Comparison of ENCODE assay signal across 9 cellular contexts in genomic region chr17:50558955-50559614, GRCh38. TPM values are rescaled to one million over a fixed set of nuclear protein-coding genes. Genes with fewer than 3 reads are reported as not detected.
DNase-seq lines count a peak whose midpoint lies in the region; ATAC-seq, FAIRE-seq and TF ChIP-seq lines count a peak whose summit lies in the region.
"Had no signal": no experiment of that assay in that cellular context is flagged by ENCODE, and none has a peak within 500 bp of the region (broad histone marks: within the 10 kb centered on the region; RNA-seq: fewer than 3 reads in every experiment).

No MANE protein-coding gene starts in this region.

- FAIRE-seq in K562 (lab: Jason Lieb, UNC): no peak

- DNase-seq in AG10803 (ENCODE audit: low read depth) (no peak), K562 (ENCODE audit: extremely low read depth in 1 of 4, low spot score in 3 of 4) (no peak), natural killer cell (no peak), epidermal melanocyte (ENCODE audit: insufficient read length, low spot score) (no peak), NCI-H187 treated with DMSO at 0.1 percent for 48 hours (lab: John Stamatoyannopoulos, UW) (no peak)
- DNase-seq: NCI-H2081 had no signal

- H3K9me3 Mint-ChIP-seq in natural killer cell: no peaks in the 10 kb centered on the region

- no peak for TF ChIP-seq RAD21 in K562 (CRISPR knock-in tag; conservative IDR thresholded peaks at IDR 0.05 in 1 of 2, IDR thresholded peaks at IDR 0.05 in 1 of 2)

- intact Hi-C loops in K562 (cut with micrococcal nuclease) (no loop called here), natural killer cell (cut with micrococcal nuclease) (no loop called here)

- H2AFZ ChIP-seq in K562 (ENCODE audit: low read depth, low read length): no peak overlapping the region

- no TSS peak for BruUV-seq in K562 (replicated peaks; lab: Mats Ljungman, UMichigan)

- no peaks in the 10 kb centered on the region for H3K79me2 ChIP-seq in K562 (ENCODE audit: control insufficient read depth, insufficient read depth, low read length)

- TF ChIP-seq POLR2A in K562 (conservative IDR thresholded peaks at IDR 0.05): no peak

- H4K20me1 ChIP-seq in K562 (replicated peaks; ENCODE audit: control insufficient read depth, insufficient read depth, low read length): peaks cover 17% of the 10 kb centered on the region; the same call in 1 of the 2 replicates

- no peaks in the 10 kb centered on the region for H3K9me1 ChIP-seq in K562 (ENCODE audit: control insufficient read depth, insufficient read depth, low read length)

- POLR2A ChIA-PET in HEK293 (lab: Yijun Ruan, JAX) (interaction anchor here (0.6 to 1.5 kb wide), 3 partner anchors 69 to 307 kb away, joined by 3 to 6 read pairs (median 5); partner anchors contain the start of genes LUC7L3 and TOB1), K562 (lab: Yijun Ruan, JAX) (interaction anchor here (1.2 kb wide), 1 partner anchor 99 kb away, joined by 5 read pairs; no protein-coding TSS in a partner anchor)

- H3K9me3 ChIP-seq in HEK293 (ENCODE audit: control insufficient read depth, insufficient read depth, low read depth, low read length) (no peaks in the 10 kb centered on the region), K562 (replicated peaks; ENCODE audit: control insufficient read depth, insufficient read depth, low read depth, low read length) (no peaks in the 10 kb centered on the region)

- H3K36me3 Mint-ChIP-seq in natural killer cell: no peaks in the 10 kb centered on the region

- H3K4me2 ChIP-seq in K562 (ENCODE audit: insufficient read depth, low read length): no peak overlapping the region

- peaks cover 19 to 26% of the 10 kb centered on the region in 2 donors for H3K4me1 Mint-ChIP-seq in natural killer cell

- TF ChIP-seq CTCF in AG10803 (conservative IDR thresholded peaks at IDR 0.05; ENCODE audit: low read length): no peak
- TF ChIP-seq CTCF in HEK293 (tag by site-specific recombination; IDR thresholded peaks at IDR 0.05): no peak
- no peak for TF ChIP-seq CTCF in K562 (IDR thresholded peaks at IDR 0.05 in 2 of 3, conservative IDR thresholded peaks at IDR 0.05 in 1 of 3; ENCODE audit: insufficient read depth in 2 of 3, low read depth in 1 of 3, low read length in 3 of 3)
- TF ChIP-seq CTCF in natural killer cell (IDR thresholded peaks at IDR 0.05): no peak

- CTCF ChIA-PET in HEK293 (lab: Yijun Ruan, JAX) (interaction anchor here (1.8 to 3.4 kb wide), 3 partner anchors 8 to 71 kb away, joined by 8 to 24 read pairs (median 20); no protein-coding TSS in a partner anchor), K562 (lab: Yijun Ruan, JAX; ENCODE audit: low intra/inter-chr PET ratio) (no interaction called here)

- H3K4me3 ChIP-seq in AG10803 (ENCODE audit: low read length) (peak overlapping the region; percentile 54), HEK293 (ENCODE audit: low read depth, low read length) (no peak overlapping the region), K562 (no peak overlapping the region)

- peak overlapping the region in 1 of 2 donors; percentile 42 for H3K27ac Mint-ChIP-seq in natural killer cell

- no peak for TF ChIP-seq EP300 in K562 (IDR thresholded peaks at IDR 0.05; ENCODE audit: low read length)

- H3K27ac ChIP-seq in HEK293 (ENCODE audit: extremely low read depth, low read depth, low read length) (no peak overlapping the region), K562 (ENCODE audit: extremely low read depth, low read depth, low read length) (no peak overlapping the region)

- H3K27me3 Mint-ChIP-seq in natural killer cell (ENCODE audit: low read depth in 2 of 2): peaks cover 14 to 42% of the 10 kb centered on the region in 2 donors

- peaks cover 28 to 66% of the 10 kb centered on the region in 2 experiments for H3K27me3 ChIP-seq in K562 (ENCODE audit: control insufficient read depth in 2 of 2, insufficient read depth in 2 of 2, low read length in 2 of 2)

- peak overlapping the region; percentile 74 for H3K4me3 Mint-ChIP-seq in natural killer cell

- WGBS in K562 (ENCODE audit: insufficient coverage, low coverage, missing lambda C conversion rate): 16% methylated on average over 44 of the region's 55 CpGs

- H3K4me1 ChIP-seq in HEK293 (ENCODE audit: control insufficient read depth, insufficient read depth, low read length) (peaks cover 5% of the 10 kb centered on the region; the same call in 1 of the 2 replicates), K562 (replicated peaks in 1 of 2; ENCODE audit: control insufficient read depth in 2 of 2, insufficient read depth in 2 of 2, low read length in 2 of 2) (peaks cover 9 to 38% of the 10 kb centered on the region in 2 experiments)

- in situ Hi-C loops in K562 (cut with MboI): no loop called here

- H3K36me3 ChIP-seq in HEK293 (ENCODE audit: control insufficient read depth in 2 of 2, insufficient read depth in 1 of 2, low read length in 2 of 2): peaks cover 0 to 12% of the 10 kb centered on the region in 2 experiments; a peak in 1 of 3 replicates
- H3K36me3 ChIP-seq in K562 (ENCODE audit: control insufficient read depth, insufficient read depth, low read length): no peaks in the 10 kb centered on the region

- no peak overlapping the region for H3K9ac ChIP-seq in K562 (ENCODE audit: insufficient read depth in 1 of 2, low read depth in 2 of 2, low read length in 2 of 2)

- ATAC-seq in K562: no peak
- ATAC-seq in natural killer cell: no peak
- ATAC-seq in GM18519 (IDR thresholded peaks at IDR 0.05; ENCODE audit: low FRiP score, unreplicated experiment): no peak
- ATAC-seq in HG03108 (IDR thresholded peaks at IDR 0.05; ENCODE audit: unreplicated experiment): no peak

RNA-seq across cellular contexts. Expression of gene CACNA1G, which starts 1.4 kb away (rescaled TPM):
- total RNA-seq in K562 (2011; cell fraction: chromatin; rRNA removed; ENCODE audit: low replicate concordance): 0.23 TPM in 2 replicates
- total RNA-seq in K562 (2011; cell fraction: nucleolus; rRNA removed): not detected in 2 replicates
- not detected in 2 replicates for total RNA-seq in K562 (2011; cell fraction: nucleoplasm; rRNA removed)
- not detected in 2 replicates for total RNA-seq in K562 (2014; rRNA removed)
- not detected in 2 replicates for total RNA-seq in K562 (2014; rRNA removed; fragmentation: Illumina TruSeq; extraction: Trizol)
- total RNA-seq in K562 (2015; rRNA removed; fragmentation: Illumina TruSeq; extraction: Trizol): not detected in 2 replicates
- not detected in 2 replicates for total RNA-seq in K562 (2021)
- polyA plus RNA-seq in K562 (2011; rRNA removed): 0.01 TPM in 1 of 2 replicates, not detected in the other
- polyA plus RNA-seq in K562 (2011; cell fraction: cytosol; rRNA removed): 0.07 TPM in 1 of 2 replicates, not detected in the other
- polyA plus RNA-seq in K562 (2011; cell fraction: nucleus; rRNA removed): 0.07 TPM in 2 replicates
- polyA plus RNA-seq in K562 (2012): 0.06 TPM in 1 of 2 replicates, not detected in the other
- polyA plus RNA-seq in K562 (2014; fragmentation: Illumina TruSeq; extraction: Trizol): not detected in 2 replicates
- polyA plus RNA-seq in K562 (2014; fragmentation: Nextera tagmentation; extraction: Ambion mirVana): not detected
- not detected in 2 replicates for polyA plus RNA-seq in K562 (2014; rRNA removed)
- not detected in 2 replicates for polyA minus RNA-seq in K562 (2011; rRNA and poly(A)+ RNA removed)
- not detected in 2 replicates for polyA minus RNA-seq in K562 (2011; cell fraction: cytosol; rRNA and poly(A)+ RNA removed)
- not detected in 2 replicates for polyA minus RNA-seq in K562 (2011; cell fraction: nucleus; rRNA and poly(A)+ RNA removed)
- total RNA-seq in natural killer cell: not detected

RNA-seq across cellular contexts. Expression of gene SPATA20, which starts 12.1 kb away (rescaled TPM):
- 6.5 and 16.4 TPM in 2 replicates for total RNA-seq in K562 (2011; cell fraction: chromatin; rRNA removed; ENCODE audit: low replicate concordance)
- total RNA-seq in K562 (2011; cell fraction: nucleolus; rRNA removed): 10.9 and 11.0 TPM in 2 replicates
- total RNA-seq in K562 (2011; cell fraction: nucleoplasm; rRNA removed): 5.4 and 7.9 TPM in 2 replicates
- total RNA-seq in K562 (2014; rRNA removed) (1.0 and 2.6 TPM in 2 replicates), K562 (2014; rRNA removed; fragmentation: Illumina TruSeq; extraction: Trizol) (0.67 and 0.80 TPM in 2 replicates), K562 (2015; rRNA removed; fragmentation: Illumina TruSeq; extraction: Trizol) (1.8 and 2.1 TPM in 2 replicates), K562 (2021) (2.5 and 3.2 TPM in 2 replicates), natural killer cell (10 to 100 TPM; 30.7 to 45.5 (median 32.5) TPM)
- polyA plus RNA-seq in K562 (2011; rRNA removed) (1.5 and 5.8 TPM in 2 replicates), K562 (2014; fragmentation: Illumina TruSeq; extraction: Trizol) (1.3 and 2.1 TPM in 2 replicates), K562 (2014; fragmentation: Nextera tagmentation; extraction: Ambion mirVana) (under 1 TPM; 0.08 to 0.13 TPM), K562 (2014; rRNA removed) (3.7 and 4.0 TPM in 2 replicates)
- polyA plus RNA-seq in K562 (2011; cell fraction: cytosol; rRNA removed): 1.6 and 2.9 TPM in 2 replicates
- polyA plus RNA-seq in K562 (2011; cell fraction: nucleus; rRNA removed): 33.3 and 59.9 TPM in 2 replicates
- polyA plus RNA-seq in K562 (2012): 2.7 and 9.9 TPM in 2 replicates
- polyA minus RNA-seq in K562 (2011; rRNA and poly(A)+ RNA removed): 1.6 and 1.8 TPM in 2 replicates
- polyA minus RNA-seq in K562 (2011; cell fraction: cytosol; rRNA and poly(A)+ RNA removed): 0.48 and 5.2 TPM in 2 replicates
- 7.9 and 20.1 TPM in 2 replicates for polyA minus RNA-seq in K562 (2011; cell fraction: nucleus; rRNA and poly(A)+ RNA removed)

RNA-seq across cellular contexts. Expression of gene EPN3, which starts 26.6 kb away (rescaled TPM):
- 0.09 TPM in 1 of 2 replicates, not detected in the other for total RNA-seq in K562 (2011; cell fraction: chromatin; rRNA removed; ENCODE audit: low replicate concordance)
- total RNA-seq in K562 (2011; cell fraction: nucleolus; rRNA removed): 0.33 TPM in 1 of 2 replicates, not detected in the other
- not detected in 2 replicates for total RNA-seq in K562 (2011; cell fraction: nucleoplasm; rRNA removed)
- total RNA-seq in K562 (2014; rRNA removed) (not detected in 2 replicates), K562 (2014; rRNA removed; fragmentation: Illumina TruSeq; extraction: Trizol) (not detected in 2 replicates), K562 (2015; rRNA removed; fragmentation: Illumina TruSeq; extraction: Trizol) (not detected in 2 replicates), K562 (2021) (0.16 TPM in 2 replicates), natural killer cell (not detected)
- polyA plus RNA-seq in K562 (2011; rRNA removed) (not detected in 2 replicates), K562 (2014; fragmentation: Illumina TruSeq; extraction: Trizol) (not detected in 2 replicates), K562 (2014; fragmentation: Nextera tagmentation; extraction: Ambion mirVana) (not detected), K562 (2014; rRNA removed) (not detected in 2 replicates)
- 0.01 TPM in 1 of 2 replicates, not detected in the other for polyA plus RNA-seq in K562 (2011; cell fraction: cytosol; rRNA removed)
- 0.04 and 0.07 TPM in 2 replicates for polyA plus RNA-seq in K562 (2011; cell fraction: nucleus; rRNA removed)
- not detected in 2 replicates for polyA plus RNA-seq in K562 (2012)
- 0.09 TPM in 1 of 2 replicates, not detected in the other for polyA minus RNA-seq in K562 (2011; rRNA and poly(A)+ RNA removed)
- polyA minus RNA-seq in K562 (2011; cell fraction: cytosol; rRNA and poly(A)+ RNA removed): not detected in 2 replicates
- 0.11 TPM in 1 of 2 replicates, not detected in the other for polyA minus RNA-seq in K562 (2011; cell fraction: nucleus; rRNA and poly(A)+ RNA removed)

RNA-seq across cellular contexts. Expression of gene MYCBPAP, which starts 50.8 kb away (rescaled TPM):
- total RNA-seq in K562 (2011; cell fraction: chromatin; rRNA removed; ENCODE audit: low replicate concordance): not detected in 2 replicates
- 0.50 TPM in 1 of 2 replicates, not detected in the other for total RNA-seq in K562 (2011; cell fraction: nucleolus; rRNA removed)
- 0.31 and 1.5 TPM in 2 replicates for total RNA-seq in K562 (2011; cell fraction: nucleoplasm; rRNA removed)
- total RNA-seq in K562 (2014; rRNA removed) (not detected in 2 replicates), K562 (2014; rRNA removed; fragmentation: Illumina TruSeq; extraction: Trizol) (not detected in 2 replicates), K562 (2015; rRNA removed; fragmentation: Illumina TruSeq; extraction: Trizol) (not detected in 2 replicates), K562 (2021) (not detected in 2 replicates), natural killer cell (1 to 10 TPM in 1 of 3 donors, under 1 TPM in 2; 0.26 to 4.9 (median 0.70) TPM)
- polyA plus RNA-seq in K562 (2011; rRNA removed) (not detected in 2 replicates), K562 (2014; fragmentation: Illumina TruSeq; extraction: Trizol) (not detected in 2 replicates), K562 (2014; fragmentation: Nextera tagmentation; extraction: Ambion mirVana) (not detected), K562 (2014; rRNA removed) (not detected in 2 replicates)
- not detected in 2 replicates for polyA plus RNA-seq in K562 (2011; cell fraction: cytosol; rRNA removed)
- polyA plus RNA-seq in K562 (2011; cell fraction: nucleus; rRNA removed): 0.07 TPM in 1 of 2 replicates, not detected in the other
- not detected in 2 replicates for polyA plus RNA-seq in K562 (2012)
- not detected in 2 replicates for polyA minus RNA-seq in K562 (2011; rRNA and poly(A)+ RNA removed)
- not detected in 2 replicates for polyA minus RNA-seq in K562 (2011; cell fraction: cytosol; rRNA and poly(A)+ RNA removed)
- not detected in 2 replicates for polyA minus RNA-seq in K562 (2011; cell fraction: nucleus; rRNA and poly(A)+ RNA removed)
